In the genomic region with DNA sequence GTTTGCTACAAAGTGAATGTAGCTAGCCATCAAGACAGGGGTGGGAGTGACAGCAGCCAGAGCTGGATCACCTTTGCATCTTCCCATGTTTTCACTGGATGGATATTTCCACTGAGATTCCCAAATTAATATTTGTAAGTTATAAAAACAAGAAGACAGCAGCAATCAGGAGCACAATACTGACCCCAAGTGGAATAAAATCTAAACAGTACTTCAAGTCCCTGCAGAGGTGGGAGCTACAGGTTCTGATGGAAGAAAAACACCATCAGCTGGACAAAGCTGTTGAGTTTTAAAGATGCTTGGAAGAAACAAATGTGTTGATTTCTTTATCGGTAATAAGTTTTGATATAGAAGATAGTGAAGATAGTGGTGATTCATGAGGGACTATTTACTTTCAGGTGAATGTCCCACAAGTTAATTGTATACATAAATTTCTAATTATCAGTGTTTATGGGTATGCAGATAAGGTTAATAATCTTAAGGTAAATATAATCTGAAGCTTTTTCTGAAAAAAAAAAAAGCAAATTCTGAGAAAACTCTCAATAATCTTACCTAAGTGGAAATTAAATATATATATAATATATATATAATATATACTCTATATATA, we compare ENCODE assay signal across 8 cellular contexts.
DNase-seq lines count a peak whose midpoint lies in the region; ATAC-seq and TF ChIP-seq lines count a peak whose summit lies in the region.

No MANE protein-coding gene starts in this region.

- intact Hi-C loops in right lobe of liver (cut with DNase I), result no loop called here

- H3K27ac ChIP-seq in brain microvascular endothelial cell (no peak overlapping the region), right lobe of liver (no peak overlapping the region)

- no peaks in the 10 kb centered on the region for H3K4me1 Mint-ChIP-seq in activated T-cell treated with anti-CD3 and anti-CD28 coated beads, Interleukin-2, amount 50 U/mL, for 4 hours (ENCODE audit: low read depth)

- H3K36me3 Mint-ChIP-seq in activated T-cell treated with anti-CD3 and anti-CD28 coated beads, Interleukin-2, amount 50 U/mL, for 4 hours (ENCODE audit: insufficient read depth), result no peaks in the 10 kb centered on the region

- TF ChIP-seq CTCF in brain microvascular endothelial cell (IDR thresholded peaks at IDR 0.05; ENCODE audit: low read depth, low read length, missing control alignments), result peak; percentile 54
- TF ChIP-seq CTCF in right lobe of liver (IDR thresholded peaks at IDR 0.05), result peak; percentile 30 to 57 (median 35)

- H3K4me3 Mint-ChIP-seq in activated T-cell treated with anti-CD3 and anti-CD28 coated beads, Interleukin-2, amount 50 U/mL, for 4 hours, result no peak overlapping the region

- H3K4me3 ChIP-seq in brain microvascular endothelial cell (ENCODE audit: low read depth, low read length) (no peak overlapping the region), right lobe of liver (no peak overlapping the region)

- H3K9me3 Mint-ChIP-seq in activated T-cell treated with anti-CD3 and anti-CD28 coated beads, Interleukin-2, amount 50 U/mL, for 4 hours, result no peaks in the 10 kb centered on the region

- H3K27me3 ChIP-seq in brain microvascular endothelial cell (replicated peaks) (no peaks in the 10 kb centered on the region), right lobe of liver (no peaks in the 10 kb centered on the region)

- H3K9me3 ChIP-seq in right lobe of liver, result no peaks in the 10 kb centered on the region

- H3K36me3 ChIP-seq in brain microvascular endothelial cell (replicated peaks), result no peaks in the 10 kb centered on the region
- no peaks in the 10 kb centered on the region for H3K36me3 ChIP-seq in right lobe of liver

- peak; percentile 58 for DNase-seq in COR-L47 (lab: John Stamatoyannopoulos, UW)
- peak; percentile 23 for DNase-seq in M059J (ENCODE audit: low read depth)
- DNase-seq in brain microvascular endothelial cell, result peak; percentile 33
- DNase-seq in right lobe of liver, result no peak
- DNase-seq in stimulated activated CD4-positive, alpha-beta T cell treated with anti-CD3 and anti-CD28 coated beads, Interleukin-1b, Interleukin-23, amount 100 ng/mL, for 48 hours, result no peak
- no peak for DNase-seq in NCI-H1048 (lab: John Stamatoyannopoulos, UW)
- no peak for DNase-seq in activated T-cell treated with anti-CD3 and anti-CD28 coated beads, Interleukin-2, amount 50 U/mL, for 4 hours

- TF ChIP-seq POLR2A in right lobe of liver (IDR thresholded peaks at IDR 0.05), result no peak

- H3K27me3 Mint-ChIP-seq in activated T-cell treated with anti-CD3 and anti-CD28 coated beads, Interleukin-2, amount 50 U/mL, for 4 hours (ENCODE audit: low read depth), result peaks cover 2% of the 10 kb centered on the region

- in situ Hi-C loops in brain microvascular endothelial cell (cut with HindIII; ENCODE audit: low pct_ligation_motif_present, low sequenced_read_pairs), result loop anchor here (25.0 kb wide), 1 partner anchor 343 kb away; no protein-coding TSS in a partner anchor

- WGBS in right lobe of liver (ENCODE audit: insufficient coverage, low coverage, low lambda C conversion rate, missing lambda C conversion rate), result 35% methylated on average over 1 of the region's 1 CpG

- ATAC-seq in right lobe of liver (peak in 3 of 4 donors; percentile 15 to 48 (median 44)), HG03432 (IDR thresholded peaks at IDR 0.05; ENCODE audit: unreplicated experiment) (no peak)
- no peak for ATAC-seq in activated T-cell treated with anti-CD3 and anti-CD28 coated beads, Interleukin-2, amount 50 U/mL, for 4 hours

- H3K4me1 ChIP-seq in right lobe of liver, result no peaks in the 10 kb centered on the region

Comparison
In these comparisons a context has a peak if more than half of its experiments do, and no peak if none do; other contexts are left out.
1. DNase-seq: peak in COR-L47 (single experiment), M059J (single experiment) and brain microvascular endothelial cell (single experiment); none in right lobe of liver (0 of 3), stimulated activated CD4-positive, alpha-beta T cell treated with anti-CD3 and anti-CD28 coated beads, Interleukin-1b, Interleukin-23, amount 100 ng/mL, for 48 hours (single experiment), NCI-H1048 (single experiment) and activated T-cell treated with anti-CD3 and anti-CD28 coated beads, Interleukin-2, amount 50 U/mL, for 4 hours (single experiment).
2. ATAC-seq: peak in right lobe of liver (3 of 4); none in HG03432 (single experiment) and activated T-cell treated with anti-CD3 and anti-CD28 coated beads, Interleukin-2, amount 50 U/mL, for 4 hours (0 of 2).